ENCODE assay signal across 8 cellular contexts in the genomic region with DNA sequence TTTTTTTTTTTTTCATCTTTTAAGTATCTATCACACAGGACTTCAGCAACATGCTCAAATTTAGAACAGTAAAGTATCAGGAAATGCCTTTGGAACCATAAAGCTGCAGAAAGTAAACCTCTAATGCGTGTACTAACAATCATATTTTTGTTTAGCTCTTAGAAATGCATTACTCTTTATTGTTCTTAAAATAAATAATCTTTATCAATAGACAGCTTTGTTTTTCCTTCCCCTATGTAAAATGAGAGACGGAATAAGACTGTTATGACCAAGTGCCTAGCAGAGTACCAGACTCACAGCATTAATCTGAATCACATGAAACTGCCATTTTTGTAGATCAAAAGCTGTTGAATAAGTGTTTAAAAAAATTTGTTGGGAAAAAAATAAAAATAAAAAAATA. TPM values are rescaled to one million over a fixed set of nuclear protein-coding genes. Genes with fewer than 3 reads are reported as not detected.
"Had no signal": no experiment of that assay in that cellular context is flagged by ENCODE, and none has a peak within 500 bp of the region (broad histone marks: within the 10 kb centered on the region; RNA-seq: fewer than 3 reads in every experiment).

No MANE protein-coding gene starts in this region.

- ATAC-seq: GM23338, HCT116 had no signal

- DNase-seq: GM23248, GOT3, H7, H9, HCEC 1CT, HFFc6 had no signal

RNA-seq across cellular contexts. Expression of a gene that starts 50.5 kb away (rescaled TPM):
- total RNA-seq: GM23248, HFFc6 had no signal
